ENCODE assay signal across 8 cellular contexts in the genomic region with DNA sequence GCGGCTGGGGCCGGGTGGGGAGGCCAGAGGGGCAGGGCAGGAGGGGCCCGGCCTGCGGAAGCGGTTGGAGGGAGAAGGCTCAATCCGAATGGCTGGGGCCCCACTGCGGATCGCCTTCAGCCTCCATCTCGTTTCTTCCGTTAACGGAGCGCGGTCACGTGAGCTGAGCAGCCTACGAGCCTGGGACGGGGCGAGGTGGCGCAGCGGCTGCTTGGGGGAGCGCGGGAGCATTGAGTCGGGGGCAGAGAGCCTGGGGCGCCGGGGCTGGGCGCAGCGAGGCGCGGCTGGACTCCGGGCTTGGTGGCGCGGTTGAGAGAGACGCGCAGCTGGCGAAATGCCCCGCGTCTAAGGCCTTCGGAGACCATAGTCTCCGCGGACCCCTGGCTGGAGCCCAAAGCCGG.
A peak's percentile ranks its signal among the peaks of the same experiment; 100 is the strongest.
DNase-seq lines count a peak whose midpoint lies in the region; ATAC-seq and TF ChIP-seq lines count a peak whose summit lies in the region.
"Not testable (repeated sequence)": the region's sequence is repeated elsewhere in the genome, so short reads cannot be mapped to it uniquely, and the experiment has no call there.

No MANE protein-coding gene starts in this region.

- not testable (repeated sequence) for H3K56ac ChIP-seq in IMR-90 (ENCODE audit: extremely low read depth, insufficient read depth, low read length)

- peaks cover 36% of the 10 kb centered on the region for H3K36me3 Mint-ChIP-seq in central memory CD8-positive, alpha-beta T cell (ENCODE audit: insufficient read depth)

- not testable (repeated sequence) for H2BK20ac ChIP-seq in IMR-90 (ENCODE audit: low read depth, low read length)

- H3K14ac ChIP-seq in IMR-90 (replicated peaks; ENCODE audit: low read depth, low read length): not testable (repeated sequence)

- H2AFZ ChIP-seq in IMR-90 (replicated peaks; ENCODE audit: low read length, poor library complexity): peak overlapping the region; percentile 91

- intact Hi-C loops in IMR-90 (cut with micrococcal nuclease); testis (cut with DNase I; ENCODE audit: low total_unique reads): not testable (repeated sequence)

- peak overlapping the region; percentile 65 for H3K9ac ChIP-seq in IMR-90 (ENCODE audit: low read depth, low read length)

- CTCF ChIA-PET in IMR-90 (lab: Yijun Ruan, JAX): not testable (repeated sequence)

- in situ Hi-C loops in HAP-1 (cut with MboI; ENCODE audit: low sequenced_read_pairs): loop anchor here (25.0 kb wide), 1 partner anchor 677 kb away; no protein-coding TSS in a partner anchor
- in situ Hi-C loops in IMR-90 (cut with MboI; ENCODE audit: low sequenced_read_pairs): loop anchor here (25.0 kb wide), 4 partner anchors 373 to 1152 kb away; a partner anchor contains a TSS

- H3K79me1 ChIP-seq in IMR-90 (ENCODE audit: low read depth in 1 of 2, low read length in 2 of 2): peaks cover 18 to 35% of the 10 kb centered on the region in 2 experiments

- H3K4ac ChIP-seq in IMR-90 (ENCODE audit: low read depth, low read length): not testable (repeated sequence)

- dilution Hi-C loops in IMR-90 (cut with HindIII; ENCODE audit: low sequenced_read_pairs, unreplicated experiment): not testable (repeated sequence)

- POLR2A ChIA-PET in IMR-90 (lab: Charles Lee; ENCODE audit: unreplicated experiment): not testable (repeated sequence)

- peak overlapping the region; percentile 58 for H3K4me3 ChIP-seq in HAP-1
- peak overlapping the region; percentile 81 for H3K4me3 ChIP-seq in IMR-90 (ENCODE audit: insufficient read depth, low read depth, low read length)
- peak overlapping the region; percentile 88 for H3K4me3 ChIP-seq in iPS-18c (ENCODE audit: insufficient read depth, low read depth, low read length)
- H3K4me3 ChIP-seq in testis: peak overlapping the region; percentile 63 to 80

- not testable (repeated sequence) for BruUV-seq in IMR-90 (replicated peaks; lab: Mats Ljungman, UMichigan)

- H2BK5ac ChIP-seq in IMR-90 (ENCODE audit: low read depth, low read length, poor library complexity, severe bottlenecking): peak overlapping the region; percentile 4

- not testable (repeated sequence) for H3K23ac ChIP-seq in IMR-90 (ENCODE audit: low read depth, low read length)

- H3K27ac ChIP-seq in IMR-90 (ENCODE audit: insufficient read depth, low read length) (peak overlapping the region; percentile 87), testis (peak overlapping the region; percentile 47 to 74)

- peaks cover 27% of the 10 kb centered on the region for H3K4me1 Mint-ChIP-seq in central memory CD8-positive, alpha-beta T cell

- H4K8ac ChIP-seq in IMR-90 (ENCODE audit: low read depth in 2 of 2, low read length in 2 of 2): peak overlapping the region in 1 of 2 experiments; percentile 36; a peak in 2 of 4 replicates

- H4K20me1 ChIP-seq in IMR-90 (ENCODE audit: insufficient read depth, low read length): not testable (repeated sequence)

- H3K27ac Mint-ChIP-seq in central memory CD8-positive, alpha-beta T cell (ENCODE audit: low read depth): peak overlapping the region; percentile 97

- H3K4me1 ChIP-seq in HAP-1; IMR-90 (ENCODE audit: control insufficient read depth, insufficient read depth, low read length); testis: not testable (repeated sequence)

- DNase-seq in HAP-1 (ENCODE audit: low spot score in 2 of 2): peak; percentile 65 to 92
- DNase-seq in IMR-90: peak; percentile 70
- peak; percentile 86 for DNase-seq in activated CD4-positive, alpha-beta T cell treated with anti-CD3 and anti-CD28 coated beads, Interleukin-2, amount 50 U/mL, for 1 hour
- DNase-seq in central memory CD8-positive, alpha-beta T cell (ENCODE audit: low spot score in 2 of 2): peak; percentile 58 to 67
- peak; percentile 87 for DNase-seq in putamen (ENCODE audit: low spot score)
- DNase-seq in testis: peak; percentile 90

- TF ChIP-seq POLR2A in IMR-90 (IDR thresholded peaks at IDR 0.05; ENCODE audit: low read depth, low read length); testis (IDR thresholded peaks at IDR 0.05): not testable (repeated sequence)

- TF ChIP-seq CTCF in GM12872 (IDR thresholded peaks at IDR 0.05; ENCODE audit: insufficient read depth, low read depth, low read length) (peak; percentile 47; the same call in 2 of the 3 replicates), IMR-90 (conservative IDR thresholded peaks at IDR 0.05; ENCODE audit: low read depth, low read length) (peak; percentile 31; the same call in 1 of the 2 replicates)
- not testable (repeated sequence) for TF ChIP-seq CTCF in testis (IDR thresholded peaks at IDR 0.05)

- H3K9me1 ChIP-seq in IMR-90 (ENCODE audit: insufficient read depth, low read length): not testable (repeated sequence)

- H3K9me3 ChIP-seq in HAP-1; IMR-90 (ENCODE audit: control insufficient read depth, insufficient read depth, low read length); iPS-18c (ENCODE audit: control insufficient read depth, insufficient read depth, low read length); testis: not testable (repeated sequence)

- peaks cover 17% of the 10 kb centered on the region for H3K36me3 ChIP-seq in HAP-1 (replicated peaks)
- not testable (repeated sequence) for H3K36me3 ChIP-seq in IMR-90 (ENCODE audit: control insufficient read depth, insufficient read depth, low read length); testis (ENCODE audit: low read depth, missing control alignments)

- H2BK120ac ChIP-seq in IMR-90 (ENCODE audit: low read depth, low read length): not testable (repeated sequence)

- peak overlapping the region; percentile 95 for H3K4me3 Mint-ChIP-seq in central memory CD8-positive, alpha-beta T cell

- H2AK9ac ChIP-seq in IMR-90 (replicated peaks; ENCODE audit: low read depth, low read length, poor library complexity): peak overlapping the region; percentile 61

- peak; percentile 79 for ATAC-seq in IMR-90 (ENCODE audit: low read depth)
- peak; percentile 86 for ATAC-seq in central memory CD8-positive, alpha-beta T cell (replicated peaks; ENCODE audit: extremely low read depth, poor library complexity, severe bottlenecking)

- WGBS in IMR-90 (ENCODE audit: extremely low coverage in 2 of 2, insufficient read length in 1 of 2), 2 experiments: 0% methylated on average over 23 of the region's 40 CpGs; no CpG with 5 or more reads in 1 of the 2 experiments
- 0 to 1% methylated on average over 23 to 35 of the region's 40 CpGs for WGBS in testis, 2 donors

- TF ChIP-seq RAD21 in IMR-90 (IDR thresholded peaks at IDR 0.05; ENCODE audit: low read length): not testable (repeated sequence)

- H3K18ac ChIP-seq in IMR-90 (ENCODE audit: low read depth, low read length): not testable (repeated sequence)

- not testable (repeated sequence) for H2BK15ac ChIP-seq in IMR-90 (ENCODE audit: low read depth, low read length)

- not testable (repeated sequence) for H4K5ac ChIP-seq in IMR-90 (ENCODE audit: low read depth, low read length)

- H3K4me2 ChIP-seq in IMR-90 (ENCODE audit: low read depth, low read length): peak overlapping the region; percentile 11

- not testable (repeated sequence) for H2AK5ac ChIP-seq in IMR-90 (ENCODE audit: low read depth, low read length)

- H3K9me3 Mint-ChIP-seq in central memory CD8-positive, alpha-beta T cell: not testable (repeated sequence)

- not testable (repeated sequence) for H4K91ac ChIP-seq in IMR-90 (ENCODE audit: insufficient read depth, low read depth, low read length)

- H3K27me3 ChIP-seq in HAP-1 (ENCODE audit: low read depth); IMR-90 (ENCODE audit: control insufficient read depth, insufficient read depth, low read length); testis: not testable (repeated sequence)

- H3K27me3 Mint-ChIP-seq in central memory CD8-positive, alpha-beta T cell: not testable (repeated sequence)

TF ChIP-seq in IMR-90, 13 proteins besides CTCF, POLR2A, EP300 and RAD21:
- TF ChIP-seq, protein P1, sequence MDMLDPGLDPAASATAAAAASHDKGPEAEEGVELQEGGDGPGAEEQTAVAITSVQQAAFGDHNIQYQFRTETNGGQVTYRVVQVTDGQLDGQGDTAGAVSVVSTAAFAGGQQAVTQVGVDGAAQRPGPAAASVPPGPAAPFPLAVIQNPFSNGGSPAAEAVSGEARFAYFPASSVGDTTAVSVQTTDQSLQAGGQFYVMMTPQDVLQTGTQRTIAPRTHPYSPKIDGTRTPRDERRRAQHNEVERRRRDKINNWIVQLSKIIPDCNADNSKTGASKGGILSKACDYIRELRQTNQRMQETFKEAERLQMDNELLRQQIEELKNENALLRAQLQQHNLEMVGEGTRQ (IDR thresholded peaks at IDR 0.05; ENCODE audit: low read depth, low read length): peak; percentile 89
- TF ChIP-seq BHLHE40 (IDR thresholded peaks at IDR 0.05; ENCODE audit: low read depth, low read length): peak; percentile 75

Comparison
In these comparisons a context has a peak if more than half of its experiments do, and no peak if none do; other contexts are left out.
1. Peak in every context shown above with its lines: DNase-seq, ATAC-seq, H3K4me3 ChIP-seq and H3K27ac ChIP-seq.